Comparison of ENCODE assay signal across 18 cellular contexts in the genomic region with DNA sequence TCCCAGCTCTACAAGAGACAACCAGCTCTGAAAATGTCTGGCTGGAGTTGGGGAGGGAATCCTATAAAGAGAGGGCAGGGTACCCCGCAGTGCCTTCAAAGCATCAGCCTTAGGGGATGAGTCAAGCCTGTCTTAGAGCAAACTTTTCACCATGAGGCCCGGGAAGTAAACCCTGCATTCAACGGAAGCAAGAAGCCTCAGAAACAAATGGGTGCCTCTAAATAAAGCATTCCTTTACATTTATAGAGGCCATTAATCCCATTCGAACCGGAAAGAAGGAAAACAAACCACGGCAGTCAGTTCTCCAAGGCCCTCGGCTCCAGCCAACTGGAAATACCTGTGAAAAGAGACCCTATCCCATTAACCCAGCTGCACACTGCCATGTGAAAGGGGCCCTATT. TPM values are rescaled to one million over a fixed set of nuclear protein-coding genes. Genes with fewer than 3 reads are reported as not detected.
DNase-seq lines count a peak whose midpoint lies in the region; ATAC-seq and TF ChIP-seq lines count a peak whose summit lies in the region.
"Had no signal": no experiment of that assay in that cellular context is flagged by ENCODE, and none has a peak within 500 bp of the region (broad histone marks: within the 10 kb centered on the region; RNA-seq: fewer than 3 reads in every experiment).

No MANE protein-coding gene starts in this region.

- intact Hi-C loops in HCT116 (cut with micrococcal nuclease) (no loop called here), ascending aorta (cut with DNase I) (no loop called here), spleen (cut with DNase I; ENCODE audit: low total_unique reads) (no loop called here)

- TF ChIP-seq POLR2A in HCT116 (IDR thresholded peaks at IDR 0.05; ENCODE audit: borderline replicate concordance, extremely low read depth, insufficient read depth, insufficient read length) (no peak), suprapubic skin (IDR thresholded peaks at IDR 0.05) (no peak), spleen (IDR thresholded peaks at IDR 0.05) (no peak)

- RAD21 ChIA-PET in HCT116 (lab: Charles Lee; ENCODE audit: low non-redundant PET in 1 of 2, low total read pairs in 2 of 2, uncharacterized antibody in 2 of 2, unreplicated experiment in 2 of 2) = no interaction called here

- no peaks in the 10 kb centered on the region for H4K20me1 ChIP-seq in HCT116 (ENCODE audit: insufficient read depth)

- H2AFZ ChIP-seq in HCT116 (ENCODE audit: low read depth, low read length, poor library complexity, severe bottlenecking) = no peak overlapping the region

- H3K27me3 ChIP-seq in HCT116 (ENCODE audit: insufficient read depth, low read length) = no peaks in the 10 kb centered on the region
- no peaks in the 10 kb centered on the region for H3K27me3 ChIP-seq in ascending aorta
- H3K27me3 ChIP-seq in suprapubic skin = no peaks in the 10 kb centered on the region
- peaks cover 0 to 36% (median 14%) of the 10 kb centered on the region in 7 donors for H3K27me3 ChIP-seq in spleen (replicated peaks in 1 of 7)
- H3K27me3 ChIP-seq: upper lobe of right lung had no signal

- H3K9ac ChIP-seq in HCT116 (ENCODE audit: low read length) = no peak overlapping the region
- H3K9ac ChIP-seq: BLaER1 had no signal

- BruUV-seq in HCT116 (replicated peaks; lab: Mats Ljungman, UMichigan) = no TSS peak

- TF ChIP-seq EP300 in suprapubic skin (IDR thresholded peaks at IDR 0.05) = no peak

- H3K9me2 ChIP-seq in HCT116 (ENCODE audit: insufficient read depth) = no peaks in the 10 kb centered on the region

- 67% methylated on average over 7 of the region's 7 CpGs for WGBS in suprapubic skin
- WGBS in spleen, 5 donors = 85 to 92% (median 90%) methylated on average over 7 of the region's 7 CpGs

- H3K4me1 ChIP-seq in HCT116 (ENCODE audit: control insufficient read depth in 1 of 2, insufficient read depth in 2 of 2, low read length in 2 of 2) (peaks cover 65 to 88% of the 10 kb centered on the region in 2 experiments), ascending aorta (peaks cover 30 to 46% of the 10 kb centered on the region in 2 donors), suprapubic skin (peaks cover 69% of the 10 kb centered on the region), spleen (peaks cover 23 to 77% (median 57%) of the 10 kb centered on the region in 6 donors)

- H3K4me3 ChIP-seq in HCT116 (replicated peaks in 1 of 2; ENCODE audit: low read depth in 1 of 2, low read length in 2 of 2) = no peak overlapping the region
- H3K4me3 ChIP-seq in ascending aorta = peak overlapping the region in 1 of 2 donors; percentile 40
- no peak overlapping the region for H3K4me3 ChIP-seq in suprapubic skin
- H3K4me3 ChIP-seq in spleen = no peak overlapping the region
- H3K4me3 ChIP-seq: BLaER1, upper lobe of right lung had no signal

- H3K79me2 ChIP-seq in HCT116 (ENCODE audit: insufficient read depth, low read length) = peaks cover 26% of the 10 kb centered on the region

- TF ChIP-seq CTCF in HCT116 (IDR thresholded peaks at IDR 0.05 in 2 of 3, conservative IDR thresholded peaks at IDR 0.05 in 1 of 3; ENCODE audit: borderline replicate concordance in 1 of 3, insufficient read depth in 1 of 3, low read depth in 2 of 3, low read length in 2 of 3) (no peak), ascending aorta (IDR thresholded peaks at IDR 0.05) (no peak), suprapubic skin (IDR thresholded peaks at IDR 0.05) (no peak), spleen (IDR thresholded peaks at IDR 0.05 in 8 of 11, conservative IDR thresholded peaks at IDR 0.05 in 3 of 11) (no peak)

- ATAC-seq in HCT116 (no peak), HG02973 (IDR thresholded peaks at IDR 0.05; ENCODE audit: unreplicated experiment) (no peak)
- ATAC-seq: activated CD8-positive, alpha-beta T cell treated with anti-CD3 and anti-CD28 coated beads, Interleukin-2, amount 10 ng/mL, durations not matched to agents 7 days and 5 days; activated T-helper 17 cell treated with anti-CD3 and anti-CD28 coated beads, Interleukin-2, amount 50 U/mL, for 72 hours; naive thymus-derived CD4-positive, alpha-beta T cell; sciatic nerve; upper lobe of right lung had no signal

- H3K9me3 ChIP-seq in HCT116 (ENCODE audit: control insufficient read depth in 1 of 2, insufficient read depth in 1 of 2, low read depth in 1 of 2, low read length in 2 of 2) (no peaks in the 10 kb centered on the region), ascending aorta (no peaks in the 10 kb centered on the region), suprapubic skin (no peaks in the 10 kb centered on the region), spleen (no peaks in the 10 kb centered on the region)
- H3K9me3 ChIP-seq: BLaER1, upper lobe of right lung had no signal

- no peak for TF ChIP-seq RAD21 in HCT116 (IDR thresholded peaks at IDR 0.05; ENCODE audit: low read depth)

- POLR2A ChIA-PET in HCT116 (lab: Charles Lee) = no interaction called here

- H3K4me2 ChIP-seq in HCT116 (ENCODE audit: low read length) = peak overlapping the region; percentile 53
- H3K4me2 ChIP-seq: BLaER1 had no signal

- DNase-seq in HCT116 (ENCODE audit: low read depth, low spot score) (no peak), ascending aorta (ENCODE audit: low spot score in 2 of 2) (no peak), iris pigment epithelial cell (ENCODE audit: low read depth) (peak; percentile 64), suprapubic skin (ENCODE audit: low spot score in 2 of 2) (no peak), spleen (no peak), H4 (ENCODE audit: low spot score) (no peak)
- DNase-seq: activated CD8-positive, alpha-beta T cell treated with anti-CD3 and anti-CD28 coated beads, Interleukin-2, amount 10 ng/mL, durations not matched to agents 7 days and 5 days; anterior cingulate cortex; DMS53; Kasumi-1; naive thymus-derived CD4-positive, alpha-beta T cell; stimulated activated CD4-positive, alpha-beta T cell treated with anti-CD3 and anti-CD28 coated beads, Interleukin-4, amount 100 ng/mL, for 4 hours; upper lobe of right lung; WERI-Rb-1 had no signal

- CTCF ChIA-PET in HCT116 (lab: Charles Lee) = no interaction called here

- H3K36me3 ChIP-seq in HCT116 (ENCODE audit: control insufficient read depth in 1 of 2, insufficient read depth in 2 of 2, low read length in 2 of 2) (no peaks in the 10 kb centered on the region), ascending aorta (no peaks in the 10 kb centered on the region), suprapubic skin (no peaks in the 10 kb centered on the region), spleen (no peaks in the 10 kb centered on the region)
- H3K36me3 ChIP-seq: BLaER1, upper lobe of right lung, WERI-Rb-1 had no signal

- H3K27ac ChIP-seq in HCT116 (ENCODE audit: low read depth, low read length) (no peak overlapping the region), ascending aorta (peak overlapping the region; percentile 97 to 98), suprapubic skin (peak overlapping the region; percentile 5), spleen (no peak overlapping the region)
- H3K27ac ChIP-seq: BLaER1, upper lobe of right lung, WERI-Rb-1 had no signal

TF ChIP-seq in HCT116, 20 proteins besides CTCF, POLR2A, EP300 and RAD21 (continues in another document):
- TF ChIP-seq ELF1 (IDR thresholded peaks at IDR 0.05; ENCODE audit: borderline replicate concordance, low read depth) (no peak), EZH2 (IDR thresholded peaks at IDR 0.05) (no peak), CEBPB (IDR thresholded peaks at IDR 0.05; ENCODE audit: low read depth) (no peak), ZNF274 (IDR thresholded peaks at IDR 0.05; ENCODE audit: low read depth, low read length) (no peak), SIN3A (IDR thresholded peaks at IDR 0.05; ENCODE audit: low read depth) (no peak), JUND (IDR thresholded peaks at IDR 0.05) (no peak), SRF (IDR thresholded peaks at IDR 0.05; ENCODE audit: low read depth) (no peak), EGR1 (IDR thresholded peaks at IDR 0.05; ENCODE audit: low read depth) (no peak), YY1 (IDR thresholded peaks at IDR 0.05; ENCODE audit: extremely low read depth, insufficient replicate concordance, low read depth, low read length) (no peak), TCF7L2 (IDR thresholded peaks at IDR 0.05; ENCODE audit: borderline replicate concordance, extremely low read depth, insufficient read depth, insufficient read length) (no peak), ZFX (IDR thresholded peaks at IDR 0.05) (no peak)
- TF ChIP-seq, protein P1, sequence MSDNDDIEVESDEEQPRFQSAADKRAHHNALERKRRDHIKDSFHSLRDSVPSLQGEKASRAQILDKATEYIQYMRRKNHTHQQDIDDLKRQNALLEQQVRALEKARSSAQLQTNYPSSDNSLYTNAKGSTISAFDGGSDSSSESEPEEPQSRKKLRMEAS (IDR thresholded peaks at IDR 0.05) = no peak
- TF ChIP-seq, protein P2, sequence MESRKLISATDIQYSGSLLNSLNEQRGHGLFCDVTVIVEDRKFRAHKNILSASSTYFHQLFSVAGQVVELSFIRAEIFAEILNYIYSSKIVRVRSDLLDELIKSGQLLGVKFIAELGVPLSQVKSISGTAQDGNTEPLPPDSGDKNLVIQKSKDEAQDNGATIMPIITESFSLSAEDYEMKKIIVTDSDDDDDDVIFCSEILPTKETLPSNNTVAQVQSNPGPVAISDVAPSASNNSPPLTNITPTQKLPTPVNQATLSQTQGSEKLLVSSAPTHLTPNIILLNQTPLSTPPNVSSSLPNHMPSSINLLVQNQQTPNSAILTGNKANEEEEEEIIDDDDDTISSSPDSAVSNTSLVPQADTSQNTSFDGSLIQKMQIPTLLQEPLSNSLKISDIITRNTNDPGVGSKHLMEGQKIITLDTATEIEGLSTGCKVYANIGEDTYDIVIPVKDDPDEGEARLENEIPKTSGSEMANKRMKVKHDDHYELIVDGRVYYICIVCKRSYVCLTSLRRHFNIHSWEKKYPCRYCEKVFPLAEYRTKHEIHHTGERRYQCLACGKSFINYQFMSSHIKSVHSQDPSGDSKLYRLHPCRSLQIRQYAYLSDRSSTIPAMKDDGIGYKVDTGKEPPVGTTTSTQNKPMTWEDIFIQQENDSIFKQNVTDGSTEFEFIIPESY (IDR thresholded peaks at IDR 0.05; ENCODE audit: extremely low read depth, insufficient replicate concordance, low read length) = no peak

RNA-seq across cellular contexts. Expression of a gene that starts 4.4 kb away (rescaled TPM):
- 77.8 TPM for total RNA-seq in HCT116 (2021; ENCODE audit: unreplicated experiment)
- 96.5 and 115 TPM in 2 replicates for polyA plus RNA-seq in HCT116 (2012)
- 595 TPM for total RNA-seq in ascending aorta
- 100 to 1,000 TPM; 159 to 397 (median 245) TPM for total RNA-seq in suprapubic skin
- 100 to 1,000 TPM in 5 of 7 donors, 10 to 100 TPM in 2; 71.9 to 227 (median 126) TPM for total RNA-seq in spleen
- polyA plus RNA-seq in spleen = 10 to 100 TPM in 1 of 3 donors, 1 to 10 TPM in 2; 7.4 to 14.8 (median 9.8) TPM
- total RNA-seq in H4 (2014; rRNA removed; shearing (Covaris generic)) = 189 and 223 TPM in 2 replicates
- total RNA-seq: activated CD8-positive, alpha-beta T cell treated with anti-CD3 and anti-CD28 coated beads, Interleukin-2, amount 10 ng/mL, durations not matched to agents 7 days and 5 days had no signal

RNA-seq across cellular contexts. Expression of a gene that starts 51.8 kb away (rescaled TPM):
- total RNA-seq in HCT116 (2021; ENCODE audit: unreplicated experiment) (0.44 TPM), ascending aorta (not detected), suprapubic skin (under 1 TPM in 1 of 4 donors, not detected in 3; 0.56 TPM), spleen (under 1 TPM in 3 of 7 donors, not detected in 4; 0.11 to 0.93 (median 0.27) TPM)
- 0.22 and 0.29 TPM in 2 replicates for polyA plus RNA-seq in HCT116 (2012)
- polyA plus RNA-seq in spleen = under 1 TPM; 0.06 to 0.22 (median 0.07) TPM
- total RNA-seq in H4 (2014; rRNA removed; shearing (Covaris generic)) = 0.12 and 0.14 TPM in 2 replicates
- total RNA-seq: activated CD8-positive, alpha-beta T cell treated with anti-CD3 and anti-CD28 coated beads, Interleukin-2, amount 10 ng/mL, durations not matched to agents 7 days and 5 days; activated T-helper 17 cell treated with anti-CD3 and anti-CD28 coated beads, Interleukin-2, amount 50 U/mL, for 72 hours; naive thymus-derived CD4-positive, alpha-beta T cell; sciatic nerve; upper lobe of right lung had no signal
- polyA plus RNA-seq: naive thymus-derived CD4-positive, alpha-beta T cell had no signal

Comparison
In these comparisons a context has a peak if more than half of its experiments do, and no peak if none do; other contexts are left out.
1. H3K27ac ChIP-seq: peak in ascending aorta (2 of 2) and suprapubic skin (single experiment); none in HCT116 (single experiment) and spleen (0 of 8).